ENCODE assay signal across 21 cellular contexts in the genomic region with DNA sequence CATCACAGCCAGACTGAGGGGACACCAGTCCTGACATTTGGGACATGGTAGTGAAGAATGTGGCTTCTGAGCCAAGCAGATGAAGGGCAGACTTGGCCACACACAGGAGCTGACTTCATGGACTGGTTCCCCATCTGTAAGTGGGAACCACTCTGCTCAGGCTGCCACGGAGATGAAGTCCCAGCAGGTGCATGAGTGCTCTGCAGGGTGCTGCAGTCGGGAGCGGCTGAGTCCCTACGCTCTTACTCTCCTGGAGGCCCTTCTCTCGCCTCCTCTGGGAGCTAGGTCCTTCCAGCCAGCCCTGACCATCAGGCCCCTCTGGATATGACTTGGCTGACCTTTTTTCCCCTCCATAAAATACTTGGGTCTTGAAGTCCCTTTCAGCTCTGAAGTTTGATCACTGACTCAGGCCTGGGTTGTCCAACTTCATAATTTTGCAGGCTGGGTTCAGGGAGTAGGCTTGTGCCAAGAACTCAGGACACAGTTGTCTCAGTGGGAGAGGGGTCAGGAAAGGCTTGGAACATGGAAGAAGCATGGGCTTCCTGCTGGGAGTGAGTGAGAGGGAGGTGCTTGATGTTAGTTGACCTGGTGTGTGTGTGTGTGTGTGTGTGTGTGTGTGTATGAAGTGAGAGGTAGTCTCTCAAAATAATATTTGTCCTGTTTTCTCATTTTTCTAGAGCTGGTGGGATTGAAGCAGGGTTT. TPM values are rescaled to one million over a fixed set of nuclear protein-coding genes. Genes with fewer than 3 reads are reported as not detected.
DNase-seq lines count a peak whose midpoint lies in the region; ATAC-seq, FAIRE-seq and TF ChIP-seq lines count a peak whose summit lies in the region.
"Had no signal": no experiment of that assay in that cellular context is flagged by ENCODE, and none has a peak within 500 bp of the region (broad histone marks: within the 10 kb centered on the region; RNA-seq: fewer than 3 reads in every experiment).

No MANE protein-coding gene starts in this region.

- H3K27me3 ChIP-seq in right lobe of liver = no peaks in the 10 kb centered on the region
- peaks cover 0 to 3% of the 10 kb centered on the region in 2 experiments; a peak in 3 of 5 replicates for H3K27me3 ChIP-seq in HepG2 (ENCODE audit: control insufficient read depth in 1 of 2, insufficient read depth in 2 of 2, low read length in 2 of 2)
- H3K27me3 ChIP-seq in neural progenitor cell = no peaks in the 10 kb centered on the region
- H3K27me3 ChIP-seq: foreskin keratinocyte, hepatocyte, SJSA1, testis had no signal

- H3K36me3 Mint-ChIP-seq in chondrocyte (ENCODE audit: low read depth) (no peaks in the 10 kb centered on the region), neural progenitor cell (no peaks in the 10 kb centered on the region)

- no peak overlapping the region for H2AFZ ChIP-seq in HepG2 (ENCODE audit: low read length)
- no peak overlapping the region for H2AFZ ChIP-seq in neural progenitor cell (replicated peaks)
- H2AFZ ChIP-seq: hepatocyte had no signal

- in situ Hi-C loops in HepG2 (cut with HindIII; ENCODE audit: extremely low pct_ligation_motif_present, low pct_unique_long_range_greater_than_20kb) = no loop called here

- H3K27ac ChIP-seq in right lobe of liver = no peak overlapping the region
- H3K27ac ChIP-seq in HepG2 (ENCODE audit: extremely low read length, insufficient read depth, low read length) = no peak overlapping the region
- no peak overlapping the region for H3K27ac ChIP-seq in neural progenitor cell
- H3K27ac ChIP-seq: foreskin keratinocyte, hepatocyte, testis had no signal

- POLR2A ChIA-PET in HepG2 (lab: Yijun Ruan, JAX) = no interaction called here

- intact Hi-C loops in right lobe of liver (cut with DNase I) (no loop called here), HepG2 (cut with micrococcal nuclease; ENCODE audit: unreplicated experiment) (no loop called here)

- no peak for ATAC-seq in right lobe of liver
- no peak for ATAC-seq in HepG2
- no peak for ATAC-seq in GM18519 (IDR thresholded peaks at IDR 0.05; ENCODE audit: low FRiP score, unreplicated experiment)
- ATAC-seq in HG03196 (IDR thresholded peaks at IDR 0.05; ENCODE audit: unreplicated experiment) = no peak
- ATAC-seq: foreskin keratinocyte had no signal

- H3K4me3 Mint-ChIP-seq in chondrocyte (ENCODE audit: unreplicated experiment) = no peak overlapping the region
- peak overlapping the region; percentile 38 for H3K4me3 Mint-ChIP-seq in neural progenitor cell

- DNase-seq in right lobe of liver (peak; percentile 13 to 30 (median 27)), HepG2 (ENCODE audit: low spot score) (no peak), chondrocyte (ENCODE audit: low spot score) (peak; percentile 76), neural progenitor cell (ENCODE audit: low spot score) (no peak), NOMO-1 treated with dmso at 0.1 percent for 144 hours (lab: John Stamatoyannopoulos, UW; ENCODE audit: unreplicated experiment) (no peak)
- DNase-seq: activated CD4-positive, CD25-positive, alpha-beta regulatory T cell; AML-193; amniotic stem cell; foreskin keratinocyte; NCI-H1048; NCI-H524 treated with DMSO at 0.1 percent for 48 hours had no signal

- H3K4me2 ChIP-seq in HepG2 (ENCODE audit: low read depth, low read length) (no peak overlapping the region), neural progenitor cell (no peak overlapping the region)
- H3K4me2 ChIP-seq: hepatocyte had no signal

- H3K9me3 Mint-ChIP-seq in chondrocyte (ENCODE audit: low read depth) = peaks cover 5% of the 10 kb centered on the region
- no peaks in the 10 kb centered on the region for H3K9me3 Mint-ChIP-seq in neural progenitor cell

- H3K9ac ChIP-seq in HepG2 (ENCODE audit: insufficient read depth, low read depth, low read length) (no peak overlapping the region), neural progenitor cell (no peak overlapping the region)

- H3K4me1 Mint-ChIP-seq in chondrocyte (ENCODE audit: low read depth) (peaks cover 54% of the 10 kb centered on the region), neural progenitor cell (peaks cover 23% of the 10 kb centered on the region)

- BruUV-seq in HepG2 (replicated peaks; lab: Mats Ljungman, UMichigan) = no TSS peak

- no peak for FAIRE-seq in HepG2 (lab: Jason Lieb, UNC)
- FAIRE-seq: islet of Langerhans had no signal

- H3K36me3 ChIP-seq in right lobe of liver (no peaks in the 10 kb centered on the region), HepG2 (replicated peaks in 1 of 2; ENCODE audit: control insufficient read depth in 1 of 2, insufficient read depth in 2 of 2, low read length in 2 of 2) (no peaks in the 10 kb centered on the region), neural progenitor cell (no peaks in the 10 kb centered on the region)
- H3K36me3 ChIP-seq: SJSA1 had no signal

- no peaks in the 10 kb centered on the region for H3F3A ChIP-seq in neural progenitor cell (ENCODE audit: low read depth)

- H3K9me3 ChIP-seq in right lobe of liver (no peaks in the 10 kb centered on the region), HepG2 (ENCODE audit: low read length) (peaks cover 8% of the 10 kb centered on the region), neural progenitor cell (ENCODE audit: low read depth) (no peaks in the 10 kb centered on the region)
- H3K9me3 ChIP-seq: SJSA1, testis had no signal

- H3K4me1 ChIP-seq in right lobe of liver (no peaks in the 10 kb centered on the region), HepG2 (ENCODE audit: insufficient read depth, low read length) (peaks cover 27% of the 10 kb centered on the region), neural progenitor cell (peaks cover 4% of the 10 kb centered on the region)

- H3K79me2 ChIP-seq in HepG2 (ENCODE audit: insufficient read depth, low read length) (no peaks in the 10 kb centered on the region), neural progenitor cell (ENCODE audit: low read depth) (no peaks in the 10 kb centered on the region)
- H3K79me2 ChIP-seq: hepatocyte had no signal

- CTCF ChIA-PET in HepG2 (lab: Yijun Ruan, JAX; ENCODE audit: low intra/inter-chr PET ratio, low total read pairs) = no interaction called here

- no peak for TF ChIP-seq RAD21 in HepG2 (CRISPR knock-in tag; IDR thresholded peaks at IDR 0.05)

- H3K27ac Mint-ChIP-seq in chondrocyte (ENCODE audit: unreplicated experiment) = no peak overlapping the region
- H3K27ac Mint-ChIP-seq in neural progenitor cell = peak overlapping the region; percentile 73

- TF ChIP-seq POLR2A in right lobe of liver (IDR thresholded peaks at IDR 0.05) (no peak), HepG2 (IDR thresholded peaks at IDR 0.05; ENCODE audit: insufficient read depth in 1 of 2, low read depth in 2 of 2, low read length in 2 of 2) (no peak)

- H4K20me1 ChIP-seq in HepG2 (ENCODE audit: insufficient read depth, low read length) (no peaks in the 10 kb centered on the region), neural progenitor cell (ENCODE audit: low read depth) (no peaks in the 10 kb centered on the region)

- TF ChIP-seq EP300 in HepG2 (IDR thresholded peaks at IDR 0.05; ENCODE audit: low read depth in 2 of 2, low read length in 2 of 2) = no peak
- TF ChIP-seq EP300 in HepG2 (CRISPR knock-in tag; IDR thresholded peaks at IDR 0.05; ENCODE audit: borderline replicate concordance) = no peak

- H3K27me3 Mint-ChIP-seq in chondrocyte (ENCODE audit: low read depth) (no peaks in the 10 kb centered on the region), neural progenitor cell (ENCODE audit: insufficient read depth, low read depth) (peaks cover 8% of the 10 kb centered on the region)

- H3K4me3 ChIP-seq in right lobe of liver (no peak overlapping the region), HepG2 (replicated peaks in 1 of 3; ENCODE audit: insufficient read depth in 1 of 3, low read depth in 2 of 3, low read length in 3 of 3) (no peak overlapping the region), neural progenitor cell (no peak overlapping the region)
- H3K4me3 ChIP-seq: hepatocyte, SJSA1, testis had no signal

- no CpG with 5 or more reads among the region's 5 CpGs for WGBS in right lobe of liver (ENCODE audit: insufficient coverage, low coverage, low lambda C conversion rate, missing lambda C conversion rate)
- WGBS in HepG2 (ENCODE audit: low lambda C conversion rate) = 75% methylated on average over 5 of the region's 5 CpGs

- TF ChIP-seq CTCF in right lobe of liver (IDR thresholded peaks at IDR 0.05) (no peak), HepG2 (CRISPR knock-in tag; IDR thresholded peaks at IDR 0.05) (no peak), chondrocyte (IDR thresholded peaks at IDR 0.05) (no peak), neural progenitor cell (IDR thresholded peaks at IDR 0.05) (no peak)

RNA-seq across cellular contexts. Expression of a gene that starts 21.0 kb away (rescaled TPM):
- total RNA-seq in right lobe of liver (1 to 10 TPM in 3 of 6 experiments, not detected in 3; 3.2 to 4.7 (median 3.3) TPM), HepG2 (2016; rRNA removed; fragmentation: Illumina TruSeq; extraction: Trizol) (7.6 and 18.2 TPM in 2 replicates), chondrocyte (not detected in 3 replicates), neural progenitor cell (ENCODE audit: low replicate concordance) (not detected in 2 replicates)
- 3.1 and 3.5 TPM in 2 replicates for total RNA-seq in HepG2 (2016; cell fraction: cytosol; rRNA removed; fragmentation: Illumina TruSeq; extraction: Trizol; ENCODE audit: low read depth)
- total RNA-seq in HepG2 (2016; cell fraction: insoluble cytoplasmic fraction; rRNA removed; fragmentation: Illumina TruSeq; extraction: Trizol) = 6.3 and 18.1 TPM in 2 replicates
- total RNA-seq in HepG2 (2016; cell fraction: membrane; rRNA removed; fragmentation: Illumina TruSeq; extraction: Trizol) = 4.6 and 5.1 TPM in 2 replicates
- total RNA-seq in HepG2 (2016; cell fraction: nucleus; rRNA removed; fragmentation: Illumina TruSeq; extraction: Trizol) = 21.5 and 27.6 TPM in 2 replicates
- 106 and 127 TPM in 2 replicates for polyA plus RNA-seq in HepG2 (2011; rRNA removed)
- 24.6 and 30.4 TPM in 2 replicates for polyA plus RNA-seq in HepG2 (2011; cell fraction: cytosol; rRNA removed)
- 854 and 1,047 TPM in 2 replicates for polyA plus RNA-seq in HepG2 (2011; cell fraction: nucleus; rRNA removed)
- polyA plus RNA-seq in HepG2 (2012) = 79.1 and 95.8 TPM in 2 replicates
- polyA plus RNA-seq in HepG2 (2016; cell fraction: cytosol; fragmentation: Illumina TruSeq; extraction: Trizol; ENCODE audit: low read depth) = 3.0 and 3.7 TPM in 2 replicates
- 11.9 and 13.8 TPM in 2 replicates for polyA plus RNA-seq in HepG2 (2016; cell fraction: insoluble cytoplasmic fraction; fragmentation: Illumina TruSeq; extraction: Trizol; ENCODE audit: low read depth)
- polyA plus RNA-seq in HepG2 (2016; cell fraction: membrane; fragmentation: Illumina TruSeq; extraction: Trizol; ENCODE audit: low read depth) = 4.6 and 5.0 TPM in 2 replicates
- polyA plus RNA-seq in HepG2 (2016; cell fraction: nucleus; fragmentation: Illumina TruSeq; extraction: Trizol; ENCODE audit: insufficient read depth, low read depth) = 139 and 140 TPM in 2 replicates
- 2.2 and 43.5 TPM in 2 replicates for polyA minus RNA-seq in HepG2 (2011; rRNA and poly(A)+ RNA removed; ENCODE audit: low replicate concordance)
- 15.7 and 17.0 TPM in 2 replicates for polyA minus RNA-seq in HepG2 (2011; cell fraction: cytosol; rRNA and poly(A)+ RNA removed)
- polyA minus RNA-seq in HepG2 (2011; cell fraction: nucleus; rRNA and poly(A)+ RNA removed) = 107 and 127 TPM in 2 replicates
- total RNA-seq: Daoy; epithelial cell of proximal tubule; foreskin keratinocyte; SJSA1; T-helper 2 cell treated with Interferon-gamma antibody and Interleukin-4, amounts not matched to agents 100 ng/mL and 5 ng/mL, for 36 hours had no signal
- polyA plus RNA-seq: foreskin keratinocyte, neural cell had no signal

RNA-seq across cellular contexts. Expression of a gene that starts 43.9 kb away (rescaled TPM):
- 10 to 100 TPM in 3 of 6 experiments, 1 to 10 TPM in 3; 1.2 to 19.2 (median 10.6) TPM for total RNA-seq in right lobe of liver
- total RNA-seq in HepG2 (2016; rRNA removed; fragmentation: Illumina TruSeq; extraction: Trizol) = 127 and 150 TPM in 2 replicates
- 35.2 and 40.3 TPM in 2 replicates for total RNA-seq in HepG2 (2016; cell fraction: cytosol; rRNA removed; fragmentation: Illumina TruSeq; extraction: Trizol; ENCODE audit: low read depth)
- 127 and 162 TPM in 2 replicates for total RNA-seq in HepG2 (2016; cell fraction: insoluble cytoplasmic fraction; rRNA removed; fragmentation: Illumina TruSeq; extraction: Trizol)
- 35.2 and 39.0 TPM in 2 replicates for total RNA-seq in HepG2 (2016; cell fraction: membrane; rRNA removed; fragmentation: Illumina TruSeq; extraction: Trizol)
- 49.3 and 64.9 TPM in 2 replicates for total RNA-seq in HepG2 (2016; cell fraction: nucleus; rRNA removed; fragmentation: Illumina TruSeq; extraction: Trizol)
- 124 and 142 TPM in 2 replicates for polyA plus RNA-seq in HepG2 (2011; rRNA removed)
- polyA plus RNA-seq in HepG2 (2011; cell fraction: cytosol; rRNA removed) = 105 and 126 TPM in 2 replicates
- polyA plus RNA-seq in HepG2 (2011; cell fraction: nucleus; rRNA removed) = 39.2 and 41.5 TPM in 2 replicates
- polyA plus RNA-seq in HepG2 (2012) = 102 and 104 TPM in 2 replicates
- polyA plus RNA-seq in HepG2 (2016; cell fraction: cytosol; fragmentation: Illumina TruSeq; extraction: Trizol; ENCODE audit: low read depth) = 37.0 and 38.1 TPM in 2 replicates
- polyA plus RNA-seq in HepG2 (2016; cell fraction: insoluble cytoplasmic fraction; fragmentation: Illumina TruSeq; extraction: Trizol; ENCODE audit: low read depth) = 128 and 138 TPM in 2 replicates
- polyA plus RNA-seq in HepG2 (2016; cell fraction: membrane; fragmentation: Illumina TruSeq; extraction: Trizol; ENCODE audit: low read depth) = 28.9 and 29.1 TPM in 2 replicates
- 66.5 and 79.1 TPM in 2 replicates for polyA plus RNA-seq in HepG2 (2016; cell fraction: nucleus; fragmentation: Illumina TruSeq; extraction: Trizol; ENCODE audit: insufficient read depth, low read depth)
- 34.6 and 95.6 TPM in 2 replicates for polyA minus RNA-seq in HepG2 (2011; rRNA and poly(A)+ RNA removed; ENCODE audit: low replicate concordance)
- polyA minus RNA-seq in HepG2 (2011; cell fraction: cytosol; rRNA and poly(A)+ RNA removed) = 31.6 and 39.1 TPM in 2 replicates
- 15.7 and 24.2 TPM in 2 replicates for polyA minus RNA-seq in HepG2 (2011; cell fraction: nucleus; rRNA and poly(A)+ RNA removed)
- total RNA-seq in chondrocyte = 51.2 to 63.8 TPM (median 61.5 TPM) in 3 replicates
- total RNA-seq in neural progenitor cell (ENCODE audit: low replicate concordance) = 6.4 and 12.9 TPM in 2 replicates

Comparison
In these comparisons a context has a peak if more than half of its experiments do, and no peak if none do; other contexts are left out.
1. DNase-seq: peak in right lobe of liver (3 of 3) and chondrocyte (single experiment); none in HepG2 (single experiment), neural progenitor cell (single experiment) and NOMO-1 treated with dmso at 0.1 percent for 144 hours (single experiment).